18 cellular contexts compared by ENCODE assay signal in genomic region chr10:72506474-72506873, GRCh38.
A peak's percentile ranks its signal among the peaks of the same experiment; 100 is the strongest.
DNase-seq lines count a peak whose midpoint lies in the region; ATAC-seq, FAIRE-seq and TF ChIP-seq lines count a peak whose summit lies in the region.
"Had no signal": no experiment of that assay in that cellular context is flagged by ENCODE, and none has a peak within 500 bp of the region (broad histone marks: within the 10 kb centered on the region; RNA-seq: fewer than 3 reads in every experiment).

No MANE protein-coding gene starts in this region.

- POLR2A ChIA-PET in HEK293 (lab: Yijun Ruan, JAX), result no interaction called here

- no peaks in the 10 kb centered on the region for H3K36me3 ChIP-seq in HEK293 (ENCODE audit: control insufficient read depth in 2 of 2, insufficient read depth in 1 of 2, low read length in 2 of 2)
- H3K36me3 ChIP-seq: HAP-1 had no signal

- CTCF ChIA-PET in HEK293 (lab: Yijun Ruan, JAX), result interaction anchor here (0.6 kb wide), 4 partner anchors 106 to 1660 kb away, joined by 3 to 5 read pairs (median 3); no protein-coding TSS in a partner anchor

- FAIRE-seq in A204.1 (lab: Jason Lieb, UNC), result peak; percentile 53
- peak; percentile 71 for FAIRE-seq in colon (lab: Jason Lieb, UNC)
- FAIRE-seq: GM12891, GM18507 had no signal

- H3K4me1 ChIP-seq in HEK293 (ENCODE audit: control insufficient read depth, insufficient read depth, low read length), result no peaks in the 10 kb centered on the region
- H3K4me1 ChIP-seq: BLaER1, Caco-2, HAP-1 had no signal

- no peak for TF ChIP-seq CTCF in HEK293 (tag by site-specific recombination; IDR thresholded peaks at IDR 0.05)

- H3K27ac ChIP-seq in HEK293 (ENCODE audit: extremely low read depth, low read depth, low read length) (no peak overlapping the region), caudate nucleus (ENCODE audit: low read depth, low read length) (no peak overlapping the region)
- H3K27ac ChIP-seq: BLaER1, C4-2B had no signal

- H3K9me3 ChIP-seq in HEK293 (ENCODE audit: control insufficient read depth, insufficient read depth, low read depth, low read length), result no peaks in the 10 kb centered on the region
- H3K9me3 ChIP-seq: HAP-1 had no signal

- ATAC-seq in HG02571 (IDR thresholded peaks at IDR 0.05; ENCODE audit: unreplicated experiment) (no peak), GM19463 (IDR thresholded peaks at IDR 0.05; ENCODE audit: unreplicated experiment) (no peak)
- ATAC-seq: CD8-positive, alpha-beta T cell had no signal

- DNase-seq in caudate nucleus (lab: John Stamatoyannopoulos, UW), result no peak
- DNase-seq: Caco-2; CD4-positive, CD25-positive, alpha-beta regulatory T cell; CD8-positive, alpha-beta T cell; DMS153; EL; GDM1; GOT3 had no signal

- H3K4me3 ChIP-seq in HEK293 (ENCODE audit: low read depth, low read length), result no peak overlapping the region
- H3K4me3 ChIP-seq: BLaER1, HAP-1 had no signal

TF ChIP-seq in HEK293, 187 proteins besides CTCF, POLR2A, EP300 and RAD21:
- TF ChIP-seq ATF2 (tag by site-specific recombination; IDR thresholded peaks at IDR 0.05; ENCODE audit: low read depth) (peak; percentile 70), ZNF133 (tag by site-specific recombination; IDR thresholded peaks at IDR 0.05) (no peak)
